ENCODE assay signal across 10 cellular contexts in the genomic region with DNA sequence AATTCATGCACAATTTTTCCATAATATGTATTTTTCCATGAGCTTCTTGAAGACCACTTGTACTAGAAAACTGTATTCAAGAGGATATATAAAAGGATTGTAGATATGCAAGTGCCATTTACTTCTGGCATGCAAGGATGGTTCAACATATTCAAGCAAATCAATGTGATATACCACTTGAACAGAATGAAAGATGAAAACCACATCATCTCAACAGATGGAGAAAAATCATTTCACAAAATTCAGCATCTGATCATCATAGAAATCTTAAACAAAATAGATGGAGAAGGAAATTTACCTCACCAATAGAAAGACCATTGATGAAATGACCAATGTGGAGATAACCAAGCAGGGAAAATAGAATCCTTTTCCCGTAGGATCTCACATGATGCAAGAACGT. TPM values are rescaled to one million over a fixed set of nuclear protein-coding genes. Genes with fewer than 3 reads are reported as not detected.
"Had no signal": no experiment of that assay in that cellular context is flagged by ENCODE, and none has a peak within 500 bp of the region (broad histone marks: within the 10 kb centered on the region; RNA-seq: fewer than 3 reads in every experiment).

No MANE protein-coding gene starts in this region.

- H3K9ac ChIP-seq: KMS-11 had no signal

- FAIRE-seq: HepG2, HTR-8/SVneo had no signal

- ATAC-seq: HepG2 had no signal

- DNase-seq: IMR-90, KBM-7, KG1 had no signal

- H3K4me2 ChIP-seq: KMS-11 had no signal

- H3K27ac ChIP-seq: HL-60, KMS-11 had no signal

- H3K27ac Mint-ChIP-seq: IgD-negative memory B cell had no signal

RNA-seq across cellular contexts. Expression of gene ZNF816, which starts 5.1 kb away (rescaled TPM):
- total RNA-seq: HT1080 had no signal

RNA-seq across cellular contexts. Expression of gene ZNF888, which starts 44.5 kb away (rescaled TPM):
- total RNA-seq: HT1080 had no signal

RNA-seq across cellular contexts. Expression of gene ERVV-1, which starts 45.9 kb away (rescaled TPM):
- total RNA-seq: HepG2, HT-29, HT1080, IMR-90 had no signal
- polyA plus RNA-seq: HepG2, IMR-90 had no signal
